ENCODE assay signal across 11 cellular contexts in the genomic region with DNA sequence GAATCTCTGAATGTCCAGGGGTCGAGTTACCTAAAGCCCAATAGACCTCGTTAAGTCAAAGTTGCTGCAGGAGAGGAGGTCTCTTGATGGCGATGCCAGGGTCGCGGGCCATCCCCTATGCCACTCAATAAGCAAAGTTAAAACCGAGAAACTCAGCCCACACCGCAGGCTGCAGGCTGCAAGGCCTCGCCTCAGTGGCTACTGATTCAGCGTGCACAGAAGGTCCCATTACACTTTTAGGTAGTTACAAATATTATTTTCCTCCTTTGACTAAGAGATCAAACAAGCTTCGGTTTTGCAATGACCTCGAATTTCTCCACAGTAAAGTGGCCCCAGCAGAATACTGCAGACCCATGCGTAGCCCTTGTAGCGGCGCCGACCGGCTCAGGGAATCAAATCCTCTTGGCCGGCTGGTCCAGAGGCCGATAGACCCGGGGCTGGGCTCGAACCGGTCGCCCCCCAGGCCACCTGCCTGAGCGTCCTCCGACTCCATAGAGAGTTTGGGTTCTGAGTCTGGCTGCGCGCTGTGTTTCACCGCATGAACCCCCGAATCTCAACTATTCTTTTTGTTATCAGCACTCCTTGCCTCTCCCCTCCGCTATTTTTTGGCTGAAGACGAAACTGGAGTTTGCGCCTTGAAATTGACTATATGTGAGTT. TPM values are rescaled to one million over a fixed set of nuclear protein-coding genes. Genes with fewer than 3 reads are reported as not detected.
DNase-seq lines count a peak whose midpoint lies in the region; ATAC-seq, FAIRE-seq and TF ChIP-seq lines count a peak whose summit lies in the region.
"Had no signal": no experiment of that assay in that cellular context is flagged by ENCODE, and none has a peak within 500 bp of the region (broad histone marks: within the 10 kb centered on the region; RNA-seq: fewer than 3 reads in every experiment).

No MANE protein-coding gene starts in this region.

- TF ChIP-seq POLR2A in H1 (IDR thresholded peaks at IDR 0.05; ENCODE audit: control extremely low read depth in 1 of 2, low read depth in 2 of 2, low read length in 2 of 2) (no peak), spleen (IDR thresholded peaks at IDR 0.05) (no peak)

- H3K27ac Mint-ChIP-seq in activated CD4-positive, alpha-beta T cell treated with anti-CD3 and anti-CD28 coated beads, Interleukin-2, amount 10 ng/mL, durations not matched to agents 24 days and 14 days: no peak overlapping the region

- peaks cover 3% of the 10 kb centered on the region for H3K36me3 Mint-ChIP-seq in activated CD4-positive, alpha-beta T cell treated with anti-CD3 and anti-CD28 coated beads, Interleukin-2, amount 10 ng/mL, durations not matched to agents 24 days and 14 days (ENCODE audit: low read depth)

- peaks cover 7% of the 10 kb centered on the region; the same call in 1 of the 2 replicates for H3K23me2 ChIP-seq in H1 (ENCODE audit: low read depth, low read length)

- WGBS in H1 (ENCODE audit: extremely low coverage in 1 of 2, insufficient coverage in 1 of 2, insufficient read length in 1 of 2, insufficient replicate concordance in 2 of 2, low coverage in 1 of 2, low lambda C conversion rate in 2 of 2, missing lambda C conversion rate in 1 of 2), 2 experiments: 19% methylated on average over 29 of the region's 31 CpGs; no CpG with 5 or more reads in 1 of the 2 experiments
- 45 to 60% (median 47%) methylated on average over 31 of the region's 31 CpGs for WGBS in spleen, 5 donors

- ATAC-seq in HG03571 (IDR thresholded peaks at IDR 0.05; ENCODE audit: unreplicated experiment) (peak; percentile 37), GM21390 (IDR thresholded peaks at IDR 0.05; ENCODE audit: unreplicated experiment) (no peak)

- H4K5ac ChIP-seq in H1 (ENCODE audit: insufficient read length, low read depth, low read length): no peak overlapping the region

- peaks cover 49% of the 10 kb centered on the region for H3K27me3 Mint-ChIP-seq in activated CD4-positive, alpha-beta T cell treated with anti-CD3 and anti-CD28 coated beads, Interleukin-2, amount 10 ng/mL, durations not matched to agents 24 days and 14 days

- no peaks in the 10 kb centered on the region for H3K79me2 ChIP-seq in H1 (ENCODE audit: control insufficient read depth in 1 of 2, insufficient read depth in 2 of 2, low read length in 2 of 2)

- peak overlapping the region; percentile 45; the same call in 1 of the 2 replicates for H2AFZ ChIP-seq in H1 (ENCODE audit: low read length)

- H3K56ac ChIP-seq in H1 (replicated peaks; ENCODE audit: insufficient read length, low read depth, low read length): no peak overlapping the region

- FAIRE-seq in H1 (lab: Jason Lieb, UNC): no peak

- no peak overlapping the region for H3K4ac ChIP-seq in H1 (replicated peaks; ENCODE audit: insufficient read length, low read depth, low read length)

- peak overlapping the region in 1 of 4 experiments; percentile 29; a peak in 2 of 7 replicates for H3K9ac ChIP-seq in H1 (replicated peaks in 1 of 4; ENCODE audit: extremely low read depth in 1 of 4, low read depth in 3 of 4, low read length in 3 of 4)

- no peak overlapping the region for H2BK120ac ChIP-seq in H1 (replicated peaks; ENCODE audit: low read depth, low read length)

- no peak for TF ChIP-seq CTCF in H1 (IDR thresholded peaks at IDR 0.05; ENCODE audit: control extremely low read depth in 1 of 3, insufficient read depth in 1 of 3, low read depth in 1 of 3, low read length in 3 of 3)
- no peak for TF ChIP-seq CTCF in spleen (IDR thresholded peaks at IDR 0.05 in 8 of 11, conservative IDR thresholded peaks at IDR 0.05 in 3 of 11)

- H2BK15ac ChIP-seq in H1 (ENCODE audit: low read length): no peak overlapping the region

- H2AK5ac ChIP-seq in H1 (ENCODE audit: low read depth, low read length): no peak overlapping the region

- CTCF ChIA-PET in H1 (lab: Charles Lee; ENCODE audit: partially characterized antibody): interaction anchor here (0.6 to 2.0 kb wide), 17 partner anchors 9 to 617 kb away, joined by 3 to 11 read pairs (median 3); no protein-coding TSS in a partner anchor

- H4K20me1 ChIP-seq in H1 (replicated peaks in 1 of 2; ENCODE audit: control insufficient read depth in 1 of 2, insufficient read depth in 2 of 2, low read length in 2 of 2): peaks cover 0 to 3% of the 10 kb centered on the region in 2 experiments

- H3K9me3 Mint-ChIP-seq in activated CD4-positive, alpha-beta T cell treated with anti-CD3 and anti-CD28 coated beads, Interleukin-2, amount 10 ng/mL, durations not matched to agents 24 days and 14 days: no peaks in the 10 kb centered on the region

- H3K18ac ChIP-seq in H1 (ENCODE audit: extremely low read depth, low read length): no peak overlapping the region

- no peak for DNase-seq in activated CD4-positive, alpha-beta T cell treated with anti-CD3 and anti-CD28 coated beads, Interleukin-2, amount 10 ng/mL, durations not matched to agents 24 days and 14 days
- DNase-seq in activated CD4-positive, alpha-beta T cell treated with anti-CD3 and anti-CD28 coated beads for 4 hours: no peak
- DNase-seq in H1 (ENCODE audit: low read depth in 1 of 2, low spot score in 2 of 2): peak in 1 of 2 experiments; percentile 62
- DNase-seq in spleen: no peak
- no peak for DNase-seq in cerebellar nuclear complex (lab: John Stamatoyannopoulos, UW)
- no peak for DNase-seq in dermis blood vessel endothelial cell
- DNase-seq: hypothalamus, NCI-H2029 treated with DMSO at 0.1 percent for 48 hours had no signal

- no peaks in the 10 kb centered on the region for H3K9me3 ChIP-seq in H1 (ENCODE audit: insufficient read depth in 2 of 2, low read depth in 1 of 2, low read length in 1 of 2)
- H3K9me3 ChIP-seq in spleen: no peaks in the 10 kb centered on the region

- H2BK20ac ChIP-seq in H1 (ENCODE audit: low read length): no peak overlapping the region

- peak overlapping the region; percentile 92 to 93 for H3K4me2 ChIP-seq in H1 (ENCODE audit: insufficient read depth in 1 of 2, low read depth in 2 of 2, low read length in 2 of 2)

- H2BK12ac ChIP-seq in H1 (ENCODE audit: low read depth, low read length): no peak overlapping the region

- H3K36me3 ChIP-seq in H1 (ENCODE audit: control insufficient read depth in 2 of 4, insufficient read depth in 4 of 4, low read length in 3 of 4): no peaks in the 10 kb centered on the region
- peaks cover 0 to 5% (median 0%) of the 10 kb centered on the region in 6 donors for H3K36me3 ChIP-seq in spleen

- no peak overlapping the region for H4K8ac ChIP-seq in H1 (ENCODE audit: extremely low read depth, insufficient read depth, low read length)

- no peak overlapping the region for H2BK5ac ChIP-seq in H1 (ENCODE audit: low read depth, low read length)

- no peak overlapping the region for H3K23ac ChIP-seq in H1 (ENCODE audit: insufficient read length)

- H3K4me1 ChIP-seq in H1 (replicated peaks in 1 of 4; ENCODE audit: control insufficient read depth in 3 of 4, insufficient read depth in 4 of 4, low read length in 3 of 4): peaks cover 4 to 14% (median 6%) of the 10 kb centered on the region in 4 experiments
- peaks cover 10 to 30% (median 28%) of the 10 kb centered on the region in 6 donors for H3K4me1 ChIP-seq in spleen

- no peak for TF ChIP-seq EP300 in H1 (IDR thresholded peaks at IDR 0.05; ENCODE audit: borderline replicate concordance in 1 of 2, low read depth in 2 of 2, low read length in 2 of 2)

- H3K27me3 ChIP-seq in H1 (replicated peaks in 1 of 4; ENCODE audit: control insufficient read depth in 3 of 4, extremely low read depth in 1 of 4, insufficient read depth in 3 of 4, low read length in 3 of 4) (peaks cover 14 to 48% (median 35%) of the 10 kb centered on the region in 4 experiments), spleen (replicated peaks in 1 of 7) (peaks cover 0 to 50% (median 27%) of the 10 kb centered on the region in 7 donors)

- peak overlapping the region; percentile 55 to 72 (median 64) for H3K4me3 ChIP-seq in H1 (ENCODE audit: extremely low read depth in 1 of 4, insufficient read depth in 2 of 4, low read depth in 3 of 4, low read length in 4 of 4)
- peak overlapping the region in 7 of 8 donors; percentile 16 to 71 (median 47) for H3K4me3 ChIP-seq in spleen

- no peak; a peak in 1 of 4 replicates for TF ChIP-seq RAD21 in H1 (IDR thresholded peaks at IDR 0.05 in 1 of 2, conservative IDR thresholded peaks at IDR 0.05 in 1 of 2; ENCODE audit: low read depth in 2 of 2, low read length in 2 of 2)

- H3K79me1 ChIP-seq in H1 (ENCODE audit: low read depth, low read length): no peaks in the 10 kb centered on the region

- no peak overlapping the region for H3K14ac ChIP-seq in H1 (ENCODE audit: insufficient read length)

- POLR2A ChIA-PET in H1 (lab: Charles Lee; ENCODE audit: partially characterized antibody): interaction anchor here (1.5 kb wide), 1 partner anchor 618 kb away, joined by 3 read pairs; no protein-coding TSS in a partner anchor

- H4K91ac ChIP-seq in H1 (replicated peaks; ENCODE audit: insufficient read length, low read length): no peak overlapping the region

- H3K4me1 Mint-ChIP-seq in activated CD4-positive, alpha-beta T cell treated with anti-CD3 and anti-CD28 coated beads, Interleukin-2, amount 10 ng/mL, durations not matched to agents 24 days and 14 days: peaks cover 4% of the 10 kb centered on the region

- H3K4me3 Mint-ChIP-seq in activated CD4-positive, alpha-beta T cell treated with anti-CD3 and anti-CD28 coated beads, Interleukin-2, amount 10 ng/mL, durations not matched to agents 24 days and 14 days: peak overlapping the region; percentile 64

- H3K27ac ChIP-seq in H1 (ENCODE audit: low read depth, low read length): no peak overlapping the region
- H3K27ac ChIP-seq in spleen: no peak overlapping the region

- intact Hi-C loops in activated CD4-positive, alpha-beta T cell treated with anti-CD3 and anti-CD28 coated beads, Interleukin-2, amount 10 ng/mL, durations not matched to agents 24 days and 14 days (cut with micrococcal nuclease): no loop called here
- intact Hi-C loops in spleen (cut with DNase I; ENCODE audit: low total_unique reads): no loop called here

TF ChIP-seq in H1, 55 proteins besides CTCF, POLR2A, EP300 and RAD21:
- no peak for TF ChIP-seq POU5F1 (IDR thresholded peaks at IDR 0.05; ENCODE audit: low read depth, low read length)
- TF ChIP-seq EZH2 (IDR thresholded peaks at IDR 0.05; ENCODE audit: low read depth, low read length, severe bottlenecking): peak; percentile 1

RNA-seq across cellular contexts. Expression of a gene that starts 2.3 kb away (rescaled TPM):
- total RNA-seq in activated CD4-positive, alpha-beta T cell treated with anti-CD3 and anti-CD28 coated beads, Interleukin-2, amount 10 ng/mL, durations not matched to agents 24 days and 14 days: 0.21 TPM in 1 of 2 replicates, not detected in the other
- total RNA-seq in H1 (2021; fragmentation: NEBNext Ultra II Directional; extraction: Animal tissue kit (Norgen Biotek cat#: 25700)): 1.0 and 1.3 TPM in 2 replicates
- polyA plus RNA-seq in H1 (2011; rRNA removed): 1.8 and 3.8 TPM in 2 replicates
- polyA plus RNA-seq in H1 (2011; cell fraction: cytosol; rRNA removed): 2.9 TPM
- polyA plus RNA-seq in H1 (2011; cell fraction: nucleus; rRNA removed): 3.1 TPM
- 2.0 to 3.1 TPM (median 2.7 TPM) in 4 replicates for polyA plus RNA-seq in H1 (2012, experiment 1 of 2)
- polyA plus RNA-seq in H1 (2012, experiment 2 of 2): 0.35 TPM
- 0.65 TPM for polyA plus RNA-seq in H1 (2013, experiment 1 of 2)
- polyA plus RNA-seq in H1 (2013, experiment 2 of 2): 0.77 TPM
- 5.2 and 6.2 TPM in 2 replicates for polyA minus RNA-seq in H1 (2011; rRNA and poly(A)+ RNA removed)
- 6.6 TPM for polyA minus RNA-seq in H1 (2011; cell fraction: cytosol; rRNA and poly(A)+ RNA removed)
- 4.9 TPM for polyA minus RNA-seq in H1 (2011; cell fraction: nucleus; rRNA and poly(A)+ RNA removed)
- total RNA-seq in spleen: not detected
- not detected for polyA plus RNA-seq in spleen
- total RNA-seq in dermis blood vessel endothelial cell: 0.17 and 0.33 TPM in 2 replicates
- polyA plus RNA-seq: AG04450 had no signal
